7 cellular contexts compared by ENCODE assay signal in the genomic region with DNA sequence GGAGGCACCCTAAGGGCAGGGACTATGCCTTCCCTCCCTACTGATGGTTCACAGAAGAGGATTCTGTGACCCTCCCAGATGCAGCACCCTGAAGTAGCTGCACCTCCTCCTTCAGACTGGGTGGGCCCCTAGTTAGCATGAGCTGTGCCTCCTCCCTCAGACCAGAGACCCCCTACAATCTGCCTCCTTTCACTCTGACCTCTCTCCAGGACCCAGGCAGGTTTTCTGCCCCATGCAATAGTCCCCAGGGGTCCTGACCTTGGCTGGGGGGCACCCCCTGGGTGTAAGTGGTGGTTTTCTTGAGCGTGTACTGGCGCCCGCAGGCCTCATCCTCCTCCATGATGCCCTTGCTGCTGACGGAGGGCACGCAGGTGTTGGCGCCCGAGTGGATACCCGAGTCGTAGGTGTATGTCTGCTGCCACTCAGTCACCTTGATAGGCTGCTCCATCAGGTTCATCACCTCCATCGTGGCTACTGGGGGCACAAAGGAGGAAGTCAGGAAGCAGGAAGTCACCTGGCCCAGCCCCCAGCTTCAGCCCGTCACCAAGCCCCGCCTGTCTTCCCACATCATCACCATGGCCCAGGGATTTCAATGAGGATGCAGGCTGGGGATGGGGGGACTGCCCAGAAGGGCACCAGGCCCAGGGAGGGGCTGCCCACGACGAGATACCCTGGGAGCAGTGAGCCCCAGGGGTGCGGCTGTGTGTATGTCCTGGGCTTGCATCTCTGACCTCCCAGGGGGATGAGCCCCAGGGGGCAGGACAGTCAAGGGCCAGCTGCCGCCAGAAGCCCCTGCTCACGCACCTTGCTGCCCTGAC. TPM values are rescaled to one million over a fixed set of nuclear protein-coding genes. Genes with fewer than 3 reads are reported as not detected.
DNase-seq lines count a peak whose midpoint lies in the region; TF ChIP-seq lines count a peak whose summit lies in the region.
"Had no signal": no experiment of that assay in that cellular context is flagged by ENCODE, and none has a peak within 500 bp of the region (broad histone marks: within the 10 kb centered on the region; RNA-seq: fewer than 3 reads in every experiment).

No MANE protein-coding gene starts in this region.

- TF ChIP-seq POLR2A in breast epithelium (IDR thresholded peaks at IDR 0.05) = no peak
- TF ChIP-seq POLR2A in stomach (IDR thresholded peaks at IDR 0.05) = no peak
- TF ChIP-seq POLR2A in tibial nerve (IDR thresholded peaks at IDR 0.05) = no peak

- TF ChIP-seq EP300 in stomach (IDR thresholded peaks at IDR 0.05) (no peak), tibial nerve (IDR thresholded peaks at IDR 0.05) (no peak)

- DNase-seq in breast epithelium (ENCODE audit: low spot score in 2 of 2) = no peak
- no peak for DNase-seq in MCF 10A (ENCODE audit: unreplicated experiment)
- no peak for DNase-seq in stomach
- no peak for DNase-seq in tibial nerve (ENCODE audit: low spot score in 2 of 2)

- H3K36me3 Mint-ChIP-seq in MCF 10A (ENCODE audit: insufficient read depth, unreplicated experiment) = peaks cover 77% of the 10 kb centered on the region
- H3K36me3 Mint-ChIP-seq: activated naive CD4-positive, alpha-beta T cell treated with anti-CD3 and anti-CD28 coated beads, Interleukin-2, amount 50 U/mL, for 24 hours; natural killer cell treated with Interleukin-12 subunit alpha and Interleukin-12 subunit beta and Interleukin-15 and Interleukin-18, amount 100 ng/mL, for 72 hours had no signal

- CTCF ChIA-PET in MCF 10A (lab: Yijun Ruan, JAX) = interaction anchor here (0.6 to 1.3 kb wide), 3 partner anchors 34 to 76 kb away, joined by 3 read pairs; no protein-coding TSS in a partner anchor

- BruUV-seq in MCF 10A (replicated peaks; lab: Mats Ljungman, UMichigan) = no TSS peak

- peaks cover 19% of the 10 kb centered on the region for H3K4me1 Mint-ChIP-seq in MCF 10A (ENCODE audit: insufficient read depth, unreplicated experiment)
- H3K4me1 Mint-ChIP-seq: activated naive CD4-positive, alpha-beta T cell treated with anti-CD3 and anti-CD28 coated beads, Interleukin-2, amount 50 U/mL, for 24 hours had no signal

- POLR2A ChIA-PET in MCF 10A (lab: Yijun Ruan, JAX) = interaction anchor here (1.2 to 1.6 kb wide), 2 partner anchors 18 to 29 kb away, joined by 4 read pairs; no protein-coding TSS in a partner anchor

- H3K4me1 ChIP-seq in breast epithelium (peaks cover 24 to 40% of the 10 kb centered on the region in 2 donors), stomach (peaks cover 50 to 55% (median 52%) of the 10 kb centered on the region in 4 donors), tibial nerve (peaks cover 0 to 36% (median 16%) of the 10 kb centered on the region in 4 donors)

- H3K27ac ChIP-seq in breast epithelium (peak overlapping the region; percentile 89 to 91), stomach (peak overlapping the region; percentile 74 to 94 (median 86)), tibial nerve (peak overlapping the region in 1 of 4 donors; percentile 62)

- H3K36me3 ChIP-seq in breast epithelium = no peaks in the 10 kb centered on the region
- peaks cover 45 to 62% (median 55%) of the 10 kb centered on the region in 4 donors for H3K36me3 ChIP-seq in stomach
- H3K36me3 ChIP-seq in tibial nerve = peaks cover 0 to 59% (median 6%) of the 10 kb centered on the region in 3 donors

- intact Hi-C loops in breast epithelium (cut with DNase I; ENCODE audit: low total_unique reads) = no loop called here
- intact Hi-C loops in MCF 10A (cut with micrococcal nuclease) = loop anchor here (2.0 kb wide), 2 partner anchors 29 to 33 kb away; no protein-coding TSS in a partner anchor
- intact Hi-C loops in stomach (cut with DNase I; ENCODE audit: low total_unique reads) = no loop called here

- H3K9me3 Mint-ChIP-seq in MCF 10A (ENCODE audit: unreplicated experiment) = no peaks in the 10 kb centered on the region
- H3K9me3 Mint-ChIP-seq: activated naive CD4-positive, alpha-beta T cell treated with anti-CD3 and anti-CD28 coated beads, Interleukin-2, amount 50 U/mL, for 24 hours; natural killer cell treated with Interleukin-12 subunit alpha and Interleukin-12 subunit beta and Interleukin-15 and Interleukin-18, amount 100 ng/mL, for 72 hours had no signal

- H3K27me3 ChIP-seq in breast epithelium = no peaks in the 10 kb centered on the region
- no peaks in the 10 kb centered on the region for H3K27me3 ChIP-seq in stomach
- H3K27me3 ChIP-seq in tibial nerve = no peaks in the 10 kb centered on the region

- no peaks in the 10 kb centered on the region for H3K9me3 ChIP-seq in breast epithelium
- H3K9me3 ChIP-seq in stomach = no peaks in the 10 kb centered on the region
- no peaks in the 10 kb centered on the region for H3K9me3 ChIP-seq in tibial nerve

- H3K4me3 ChIP-seq in breast epithelium = no peak overlapping the region
- H3K4me3 ChIP-seq in stomach = peak overlapping the region in 1 of 4 donors; percentile 21
- H3K4me3 ChIP-seq in tibial nerve = no peak overlapping the region

- H3K27me3 Mint-ChIP-seq in MCF 10A (ENCODE audit: insufficient read depth, unreplicated experiment) = no peaks in the 10 kb centered on the region
- H3K27me3 Mint-ChIP-seq: activated naive CD4-positive, alpha-beta T cell treated with anti-CD3 and anti-CD28 coated beads, Interleukin-2, amount 50 U/mL, for 24 hours had no signal

- H3K27ac Mint-ChIP-seq in MCF 10A (ENCODE audit: low read depth, unreplicated experiment) = no peak overlapping the region
- H3K27ac Mint-ChIP-seq: activated naive CD4-positive, alpha-beta T cell treated with anti-CD3 and anti-CD28 coated beads, Interleukin-2, amount 50 U/mL, for 24 hours; natural killer cell treated with Interleukin-12 subunit alpha and Interleukin-12 subunit beta and Interleukin-15 and Interleukin-18, amount 100 ng/mL, for 72 hours had no signal

- TF ChIP-seq CTCF in breast epithelium (IDR thresholded peaks at IDR 0.05) (no peak), MCF 10A (IDR thresholded peaks at IDR 0.05; ENCODE audit: unreplicated experiment) (no peak), stomach (IDR thresholded peaks at IDR 0.05) (no peak), tibial nerve (IDR thresholded peaks at IDR 0.05) (no peak)

- no peak overlapping the region for H3K4me3 Mint-ChIP-seq in MCF 10A (ENCODE audit: unreplicated experiment)
- H3K4me3 Mint-ChIP-seq: activated naive CD4-positive, alpha-beta T cell treated with anti-CD3 and anti-CD28 coated beads, Interleukin-2, amount 50 U/mL, for 24 hours; natural killer cell treated with Interleukin-12 subunit alpha and Interleukin-12 subunit beta and Interleukin-15 and Interleukin-18, amount 100 ng/mL, for 72 hours had no signal

- WGBS in stomach, 5 donors = 67 to 87% (median 73%) methylated on average over 12 to 17 of the region's 17 CpGs
- 90 to 97% methylated on average over 14 to 15 of the region's 17 CpGs for WGBS in tibial nerve, 2 donors

RNA-seq across cellular contexts. Expression of a gene that starts 14.9 kb away (rescaled TPM):
- 100 to 1,000 TPM; 107 to 158 (median 121) TPM for total RNA-seq in breast epithelium
- total RNA-seq in MCF 10A (2022) = 112 and 131 TPM in 2 replicates
- total RNA-seq in stomach = 100 to 1,000 TPM in 1 of 5 donors, 10 to 100 TPM in 4; 59.5 to 248 (median 84.8) TPM
- 100 to 1,000 TPM in 2 of 3 donors, 10 to 100 TPM in 1; 85.7 to 163 (median 154) TPM for polyA plus RNA-seq in stomach
- 10 to 100 TPM; 42.9 to 57.7 (median 51.6) TPM for total RNA-seq in tibial nerve

RNA-seq across cellular contexts. Expression of a gene that starts 37.2 kb away (rescaled TPM):
- total RNA-seq in breast epithelium (1 to 10 TPM in 1 of 3 donors, under 1 TPM in 1, not detected in 1; 0.33 to 2.2 TPM), MCF 10A (2022) (0.37 and 0.49 TPM in 2 replicates), stomach (under 1 TPM in 1 of 5 donors, not detected in 4; 0.55 TPM), tibial nerve (1 to 10 TPM in 1 of 4 donors, under 1 TPM in 1, not detected in 2; 0.98 to 1.8 TPM)
- polyA plus RNA-seq in stomach = under 1 TPM; 0.31 to 0.85 (median 0.44) TPM
- total RNA-seq: natural killer cell treated with Interleukin-12 subunit alpha and Interleukin-12 subunit beta and Interleukin-15 and Interleukin-18, amount 100 ng/mL, for 72 hours had no signal

RNA-seq across cellular contexts. Expression of a gene that starts 40.2 kb away (rescaled TPM):
- total RNA-seq in breast epithelium = 10 to 100 TPM in 2 of 3 donors, 1 to 10 TPM in 1; 6.2 to 19.0 (median 14.9) TPM
- total RNA-seq in MCF 10A (2022) = 36.4 and 41.5 TPM in 2 replicates
- total RNA-seq in stomach = 10 to 100 TPM in 3 of 5 donors, 1 to 10 TPM in 2; 4.0 to 64.6 (median 11.4) TPM
- 1 to 10 TPM; 4.7 to 7.3 (median 6.3) TPM for polyA plus RNA-seq in stomach
- total RNA-seq in tibial nerve = 10 to 100 TPM; 14.7 to 23.9 (median 22.0) TPM

RNA-seq across cellular contexts. Expression of a gene that starts 41.2 kb away (rescaled TPM):
- 10 to 100 TPM; 35.9 to 43.3 (median 39.4) TPM for total RNA-seq in breast epithelium
- 142 and 159 TPM in 2 replicates for total RNA-seq in MCF 10A (2022)
- 10 to 100 TPM in 3 of 5 donors, 1 to 10 TPM in 2; 4.6 to 45.3 (median 20.1) TPM for total RNA-seq in stomach
- polyA plus RNA-seq in stomach = 10 to 100 TPM in 2 of 3 donors, 1 to 10 TPM in 1; 8.9 to 17.0 (median 12.8) TPM
- total RNA-seq in tibial nerve = 100 to 1,000 TPM in 1 of 4 donors, 10 to 100 TPM in 3; 47.9 to 103 (median 77.4) TPM

RNA-seq across cellular contexts. Expression of a gene that starts 59.5 kb away (rescaled TPM):
- total RNA-seq in breast epithelium (not detected), MCF 10A (2022) (not detected in 2 replicates), stomach (10 to 100 TPM in 1 of 5 donors, not detected in 4; 32.7 TPM), tibial nerve (not detected)
- 1 to 10 TPM in 1 of 3 donors, not detected in 2; 1.3 TPM for polyA plus RNA-seq in stomach
- total RNA-seq: fibroblast of lung; natural killer cell treated with Interleukin-12 subunit alpha and Interleukin-12 subunit beta and Interleukin-15 and Interleukin-18, amount 100 ng/mL, for 72 hours had no signal
- polyA plus RNA-seq: fibroblast of lung had no signal
